In the genomic region with DNA sequence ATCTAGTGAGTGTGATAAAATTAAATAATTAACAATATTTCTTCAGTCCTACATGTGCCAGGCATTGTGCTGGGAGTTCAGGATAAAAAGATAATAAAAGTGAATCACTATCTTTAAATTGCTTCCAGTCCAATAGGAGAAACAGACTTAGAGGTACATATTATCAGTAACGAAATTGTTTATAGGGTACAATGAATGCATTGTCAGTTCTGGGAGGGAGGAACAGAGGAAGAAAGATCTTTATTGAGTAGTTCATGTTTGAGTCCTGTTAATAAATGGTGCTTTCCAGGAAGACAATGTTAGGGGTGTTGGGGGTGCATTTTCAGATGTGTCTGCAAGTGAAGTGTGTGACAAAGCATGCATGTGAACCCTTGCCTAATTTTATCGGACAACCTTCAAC, we compare ENCODE assay signal across 37 cellular contexts.
"Had no signal": no experiment of that assay in that cellular context is flagged by ENCODE, and none has a peak within 500 bp of the region (broad histone marks: within the 10 kb centered on the region; RNA-seq: fewer than 3 reads in every experiment).

No MANE protein-coding gene starts in this region.

- H3K27me3 Mint-ChIP-seq: activated naive CD4-positive, alpha-beta T cell treated with anti-CD3 and anti-CD28 coated beads, Interleukin-2, amount 10 ng/mL, durations not matched to agents 7 days and 5 days; activated T-cell treated with anti-CD3 and anti-CD28 coated beads, Interleukin-2, amount 50 U/mL, for 24 hours; brain had no signal

- H3K4me1 ChIP-seq: body of pancreas, breast epithelium had no signal

- H3K4me3 Mint-ChIP-seq: activated naive CD4-positive, alpha-beta T cell treated with anti-CD3 and anti-CD28 coated beads for 36 hours; activated naive CD4-positive, alpha-beta T cell treated with anti-CD3 and anti-CD28 coated beads, Interleukin-2, amount 10 ng/mL, durations not matched to agents 7 days and 5 days; activated naive CD4-positive, alpha-beta T cell treated with anti-CD3 and anti-CD28 coated beads, Interleukin-2, amount 50 U/mL, for 24 hours; activated naive CD8-positive, alpha-beta T cell; activated naive CD8-positive, alpha-beta T cell treated with anti-CD3 and anti-CD28 coated beads for 36 hours; activated naive CD8-positive, alpha-beta T cell treated with anti-CD3 and anti-CD28 coated beads, Interleukin-2, amount 10 ng/mL, durations not matched to agents 7 days and 5 days; activated naive CD8-positive, alpha-beta T cell treated with anti-CD3 and anti-CD28 coated beads, Interleukin-2, amount 50 U/mL, for 24 hours; activated T-cell treated with anti-CD3 and anti-CD28 coated beads, Interleukin-2, amount 50 U/mL, for 24 hours; activated T-cell treated with anti-CD3 and anti-CD28 coated beads, Interleukin-2, amount 50 U/mL, for 4 hours; activated T-helper 1 cell treated with anti-CD3 and anti-CD28 coated beads, Interleukin-12 subunit alpha, Interleukin-12 subunit beta, Interleukin-2, Interleukin-4 antibody, amounts not matched to agents 30 ng/mL and 10 ng/mL and 1 ng/mL, durations not matched to agents 14 hours and 24 hours and 36 hours; activated T-helper 17 cell treated with anti-CD3 and anti-CD28 coated beads, Interleukin-2, amount 50 U/mL, for 72 hours; brain; central memory CD8-positive, alpha-beta T cell had no signal

- ATAC-seq: activated naive CD4-positive, alpha-beta T cell treated with anti-CD3 and anti-CD28 coated beads, Interleukin-2, amount 50 U/mL, for 72 hours; activated naive CD8-positive, alpha-beta T cell treated with anti-CD3 and anti-CD28 coated beads, Interleukin-2, amount 50 U/mL, for 24 hours; activated T-cell treated with anti-CD3 and anti-CD28 coated beads, Interleukin-2, amount 50 U/mL, for 4 hours; activated T-helper 17 cell treated with anti-CD3 and anti-CD28 coated beads, Interleukin-2, amount 50 U/mL, for 72 hours; body of pancreas had no signal

- H3K9me3 Mint-ChIP-seq: activated naive CD4-positive, alpha-beta T cell treated with anti-CD3 and anti-CD28 coated beads for 36 hours; activated naive CD4-positive, alpha-beta T cell treated with anti-CD3 and anti-CD28 coated beads, Interleukin-2, amount 10 ng/mL, durations not matched to agents 7 days and 5 days; activated naive CD4-positive, alpha-beta T cell treated with anti-CD3 and anti-CD28 coated beads, Interleukin-2, amount 50 U/mL, for 24 hours; activated naive CD8-positive, alpha-beta T cell treated with anti-CD3 and anti-CD28 coated beads for 36 hours; activated naive CD8-positive, alpha-beta T cell treated with anti-CD3 and anti-CD28 coated beads, Interleukin-2, amount 10 ng/mL, durations not matched to agents 7 days and 5 days; activated naive CD8-positive, alpha-beta T cell treated with anti-CD3 and anti-CD28 coated beads, Interleukin-2, amount 50 U/mL, for 24 hours; activated T-cell treated with anti-CD3 and anti-CD28 coated beads, Interleukin-2, amount 50 U/mL, for 24 hours; activated T-cell treated with anti-CD3 and anti-CD28 coated beads, Interleukin-2, amount 50 U/mL, for 4 hours; activated T-helper 1 cell treated with anti-CD3 and anti-CD28 coated beads, Interleukin-12 subunit alpha, Interleukin-12 subunit beta, Interleukin-2, Interleukin-4 antibody, amounts not matched to agents 30 ng/mL and 10 ng/mL and 1 ng/mL, durations not matched to agents 14 hours and 24 hours and 36 hours; activated T-helper 2 cell treated with anti-CD3 and anti-CD28 coated beads, Interferon-gamma antibody, Interleukin-2, Interleukin-4, amounts not matched to agents 10 μg/mL and 5 μg/mL and 100 μg/mL, durations not matched to agents 14 hours and 24 hours and 36 hours; central memory CD8-positive, alpha-beta T cell had no signal

- H3K4me3 ChIP-seq: adrenal gland, ascending aorta, body of pancreas, breast epithelium, cardiac muscle cell had no signal

- H3K27me3 ChIP-seq: adrenal gland, ascending aorta, body of pancreas, brain microvascular endothelial cell, breast epithelium, cardiac muscle cell had no signal

- H3K36me3 Mint-ChIP-seq: activated naive CD4-positive, alpha-beta T cell treated with anti-CD3 and anti-CD28 coated beads, Interleukin-2, amount 10 ng/mL, durations not matched to agents 7 days and 5 days; activated naive CD4-positive, alpha-beta T cell treated with anti-CD3 and anti-CD28 coated beads, Interleukin-2, amount 50 U/mL, for 24 hours; activated naive CD4-positive, alpha-beta T cell treated with anti-CD3 and anti-CD28 coated beads, Interleukin-2, amount 50 U/mL, for 72 hours; activated naive CD8-positive, alpha-beta T cell; activated naive CD8-positive, alpha-beta T cell treated with anti-CD3 and anti-CD28 coated beads for 36 hours; activated naive CD8-positive, alpha-beta T cell treated with anti-CD3 and anti-CD28 coated beads, Interleukin-2, amount 10 ng/mL, durations not matched to agents 7 days and 5 days had no signal

- H3K4me1 Mint-ChIP-seq: activated naive CD4-positive, alpha-beta T cell treated with anti-CD3 and anti-CD28 coated beads, Interleukin-2, amount 10 ng/mL, durations not matched to agents 7 days and 5 days; activated naive CD4-positive, alpha-beta T cell treated with anti-CD3 and anti-CD28 coated beads, Interleukin-2, amount 50 U/mL, for 24 hours; activated naive CD8-positive, alpha-beta T cell treated with anti-CD3 and anti-CD28 coated beads for 36 hours; activated naive CD8-positive, alpha-beta T cell treated with anti-CD3 and anti-CD28 coated beads, Interleukin-2, amount 10 ng/mL, durations not matched to agents 7 days and 5 days; activated naive CD8-positive, alpha-beta T cell treated with anti-CD3 and anti-CD28 coated beads, Interleukin-2, amount 50 U/mL, for 24 hours; activated T-helper 17 cell treated with anti-CD3 and anti-CD28 coated beads, Interleukin-2, amount 50 U/mL, for 72 hours; central memory CD8-positive, alpha-beta T cell had no signal

- H3K27ac ChIP-seq: adrenal gland, ascending aorta, body of pancreas, brain microvascular endothelial cell, breast epithelium, cardiac muscle cell had no signal

- H3K27ac Mint-ChIP-seq: activated naive CD4-positive, alpha-beta T cell treated with anti-CD3 and anti-CD28 coated beads for 36 hours; activated naive CD4-positive, alpha-beta T cell treated with anti-CD3 and anti-CD28 coated beads, Interleukin-2, amount 10 ng/mL, durations not matched to agents 7 days and 5 days; activated naive CD4-positive, alpha-beta T cell treated with anti-CD3 and anti-CD28 coated beads, Interleukin-2, amount 50 U/mL, for 24 hours; activated naive CD4-positive, alpha-beta T cell treated with anti-CD3 and anti-CD28 coated beads, Interleukin-2, amount 50 U/mL, for 72 hours; activated naive CD8-positive, alpha-beta T cell; activated naive CD8-positive, alpha-beta T cell treated with anti-CD3 and anti-CD28 coated beads for 36 hours; activated naive CD8-positive, alpha-beta T cell treated with anti-CD3 and anti-CD28 coated beads, Interleukin-2, amount 10 ng/mL, durations not matched to agents 7 days and 5 days; activated naive CD8-positive, alpha-beta T cell treated with anti-CD3 and anti-CD28 coated beads, Interleukin-2, amount 50 U/mL, for 24 hours; activated T-cell treated with anti-CD3 and anti-CD28 coated beads, Interleukin-2, amount 50 U/mL, for 24 hours; activated T-helper 1 cell treated with anti-CD3 and anti-CD28 coated beads, Interleukin-12 subunit alpha, Interleukin-12 subunit beta, Interleukin-2, Interleukin-4 antibody, amounts not matched to agents 30 ng/mL and 10 ng/mL and 1 ng/mL, durations not matched to agents 14 hours and 24 hours and 36 hours; activated T-helper 17 cell treated with anti-CD3 and anti-CD28 coated beads, Interleukin-2, amount 50 U/mL, for 72 hours; activated T-helper 2 cell treated with anti-CD3 and anti-CD28 coated beads, Interferon-gamma antibody, Interleukin-2, Interleukin-4, amounts not matched to agents 10 μg/mL and 5 μg/mL and 100 μg/mL, durations not matched to agents 14 hours and 24 hours and 36 hours; brain had no signal

- H3K9me3 ChIP-seq: adrenal gland, ascending aorta, body of pancreas, breast epithelium had no signal

- DNase-seq: activated effector memory CD4-positive, alpha-beta T cell treated with anti-CD3 and anti-CD28 coated beads, Interleukin-2, amount 50 U/mL, for 16 hours; activated effector memory CD4-positive, alpha-beta T cell treated with Interleukin-2 at 50 U/mL for 16 hours; activated gamma-delta T cell; activated gamma-delta T cell treated with Interleukin-2 at 50 U/mL for 16 hours; activated naive CD4-positive, alpha-beta T cell; activated naive CD4-positive, alpha-beta T cell treated with anti-CD3 and anti-CD28 coated beads for 36 hours; activated naive CD4-positive, alpha-beta T cell treated with anti-CD3 and anti-CD28 coated beads, Interleukin-2, amount 10 ng/mL, durations not matched to agents 7 days and 5 days; activated naive CD4-positive, alpha-beta T cell treated with anti-CD3 and anti-CD28 coated beads, Interleukin-2, amount 50 U/mL, for 16 hours; activated naive CD4-positive, alpha-beta T cell treated with Interleukin-2 at 50 U/mL for 16 hours; activated naive CD8-positive, alpha-beta T cell treated with anti-CD3 and anti-CD28 coated beads for 36 hours; activated naive CD8-positive, alpha-beta T cell treated with anti-CD3 and anti-CD28 coated beads, Interleukin-2, amount 10 ng/mL, durations not matched to agents 7 days and 5 days; activated naive CD8-positive, alpha-beta T cell treated with anti-CD3 and anti-CD28 coated beads, Interleukin-2, amount 50 U/mL, for 24 hours; activated T-cell treated with anti-CD3 and anti-CD28 coated beads, Interleukin-2, amount 50 U/mL, for 1 hour; activated T-cell treated with anti-CD3 and anti-CD28 coated beads, Interleukin-2, amount 50 U/mL, for 24 hours; activated T-cell treated with anti-CD3 and anti-CD28 coated beads, Interleukin-2, amount 50 U/mL, for 4 hours; activated T-cell treated with anti-CD3 and anti-CD28 coated beads, Interleukin-2, amount 50 U/mL, for 48 hours; adrenal gland; amniotic stem cell; amygdala; anterior cingulate cortex; aorta; body of pancreas; brain microvascular endothelial cell; caudate nucleus; central memory CD4-positive, alpha-beta T cell; cerebellar nuclear complex had no signal

- H3K36me3 ChIP-seq: adrenal gland, ascending aorta, brain microvascular endothelial cell, breast epithelium, cardiac muscle cell had no signal
